ENCODE assay signal across 12 cellular contexts in genomic region chr1:145751491-145752021, GRCh38. TPM values are rescaled to one million over a fixed set of nuclear protein-coding genes. Genes with fewer than 3 reads are reported as not detected.
DNase-seq lines count a peak whose midpoint lies in the region; ATAC-seq and TF ChIP-seq lines count a peak whose summit lies in the region.
"Had no signal": no experiment of that assay in that cellular context is flagged by ENCODE, and none has a peak within 500 bp of the region (broad histone marks: within the 10 kb centered on the region; RNA-seq: fewer than 3 reads in every experiment).

No MANE protein-coding gene starts in this region.

- no peak overlapping the region for H3K4me3 ChIP-seq in fibroblast of the aortic adventitia (ENCODE audit: low read depth, low read length)

- peak; percentile 41 for ATAC-seq in sciatic nerve
- ATAC-seq in GM18907 (IDR thresholded peaks at IDR 0.05; ENCODE audit: unreplicated experiment), result no peak
- no peak for ATAC-seq in GM21360 (IDR thresholded peaks at IDR 0.05; ENCODE audit: unreplicated experiment)
- ATAC-seq: activated naive CD4-positive, alpha-beta T cell treated with anti-CD3 and anti-CD28 coated beads, Interleukin-2, amount 50 U/mL, for 72 hours had no signal

- intact Hi-C loops in sciatic nerve (cut with DNase I), result no loop called here

- DNase-seq in EH (ENCODE audit: low read depth) (peak; percentile 99), SW480 (ENCODE audit: low spot score) (peak; percentile 10), fibroblast of the aortic adventitia (ENCODE audit: low read depth) (peak; percentile 98), sciatic nerve (ENCODE audit: low spot score) (no peak), mesenteric fat pad (ENCODE audit: low spot score) (no peak)
- DNase-seq in NK-92 treated with Interleukin-12 subunit alpha and Interleukin-12 subunit beta, amount 100 ng/mL, for 24 hours (lab: John Stamatoyannopoulos, UW), result no peak
- DNase-seq: DMS53, kidney, T-helper 2 cell had no signal

- no peak for TF ChIP-seq CTCF in fibroblast of the aortic adventitia (IDR thresholded peaks at IDR 0.05; ENCODE audit: insufficient read depth, low read length)

RNA-seq across cellular contexts. Expression of gene CD160, which starts 32.3 kb away (rescaled TPM):
- total RNA-seq in fibroblast of the aortic adventitia (ENCODE audit: low replicate concordance) (not detected in 2 replicates), sciatic nerve (0.45 TPM), mesenteric fat pad (not detected)

RNA-seq across cellular contexts. Expression of gene PDZK1, which starts 44.4 kb away (rescaled TPM):
- total RNA-seq in fibroblast of the aortic adventitia (ENCODE audit: low replicate concordance) (0.54 TPM in 1 of 2 replicates, not detected in the other), sciatic nerve (0.58 TPM), mesenteric fat pad (not detected)
- total RNA-seq: activated naive CD4-positive, alpha-beta T cell treated with anti-CD3 and anti-CD28 coated beads, Interleukin-2, amount 50 U/mL, for 72 hours had no signal

Comparison
In these comparisons a context has a peak if more than half of its experiments do, and no peak if none do; other contexts are left out.
1. DNase-seq: peak in EH (single experiment), SW480 (single experiment) and fibroblast of the aortic adventitia (single experiment); none in sciatic nerve (single experiment), mesenteric fat pad (single experiment) and NK-92 treated with Interleukin-12 subunit alpha and Interleukin-12 subunit beta, amount 100 ng/mL, for 24 hours (single experiment).